Comparison of ENCODE assay signal across 14 cellular contexts in the genomic region with DNA sequence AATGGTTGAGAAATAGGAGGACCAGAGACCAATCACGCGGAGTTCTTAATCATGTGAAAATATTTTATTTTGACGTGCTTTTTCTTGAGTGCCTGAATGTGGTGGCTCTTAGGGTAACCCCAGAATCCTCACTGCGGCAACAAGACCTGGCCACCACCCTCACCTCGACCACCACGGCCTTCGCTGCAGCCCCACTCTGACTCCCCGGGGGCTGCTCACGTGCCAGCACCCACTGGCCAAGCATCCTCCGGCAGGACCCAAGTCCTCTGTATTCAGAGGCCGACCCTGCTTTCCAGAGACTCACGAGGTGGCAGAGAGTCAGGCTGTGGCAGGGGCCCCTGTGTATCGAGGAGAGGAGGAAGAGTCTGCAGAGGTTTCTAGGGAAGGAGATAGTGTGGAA.
A peak's percentile ranks its signal among the peaks of the same experiment; 100 is the strongest.
DNase-seq lines count a peak whose midpoint lies in the region; ATAC-seq and TF ChIP-seq lines count a peak whose summit lies in the region.
"Had no signal": no experiment of that assay in that cellular context is flagged by ENCODE, and none has a peak within 500 bp of the region (broad histone marks: within the 10 kb centered on the region; RNA-seq: fewer than 3 reads in every experiment).

No MANE protein-coding gene starts in this region.

- peaks cover 49 to 87% (median 79%) of the 10 kb centered on the region in 11 experiments for H3K36me3 ChIP-seq in BLaER1 treated with 17β-estradiol and CSF1 and Interleukin-3, amounts not matched to agents 10 nM and 100 nM
- peaks cover 19% of the 10 kb centered on the region for H3K36me3 ChIP-seq in CD8-positive, alpha-beta memory T cell (ENCODE audit: insufficient read depth, low read length)
- peaks cover 25 to 72% of the 10 kb centered on the region in 2 donors for H3K36me3 ChIP-seq in neuronal stem cell (replicated peaks in 1 of 2; ENCODE audit: control insufficient read depth in 2 of 2, insufficient read depth in 2 of 2, low read length in 2 of 2)
- H3K36me3 ChIP-seq in colonic mucosa = no peaks in the 10 kb centered on the region
- peaks cover 11 to 20% of the 10 kb centered on the region in 2 experiments for H3K36me3 ChIP-seq in SK-N-SH (replicated peaks in 1 of 2; ENCODE audit: control insufficient read depth in 1 of 2, insufficient read depth in 2 of 2, low read length in 1 of 2)
- H3K36me3 ChIP-seq: uterus had no signal

- intact Hi-C loops in colonic mucosa (cut with DNase I) = no loop called here

- H3F3A ChIP-seq in SK-N-SH (replicated peaks; ENCODE audit: insufficient read depth) = peaks cover 19% of the 10 kb centered on the region

- no peak overlapping the region for H2AFZ ChIP-seq in neuronal stem cell (ENCODE audit: low read length)
- no peak overlapping the region for H2AFZ ChIP-seq in SK-N-SH (ENCODE audit: low read depth)

- H3K79me2 ChIP-seq in SK-N-SH (ENCODE audit: insufficient read depth) = peaks cover 79% of the 10 kb centered on the region

- H4K8ac ChIP-seq in neuronal stem cell (ENCODE audit: low read depth, low read length) = no peak overlapping the region

- DNase-seq in CD8-positive, alpha-beta memory T cell = no peak
- no peak for DNase-seq in central memory CD8-positive, alpha-beta T cell (ENCODE audit: low spot score in 2 of 2)
- DNase-seq in neuronal stem cell (ENCODE audit: low spot score) (no peak), DMS79 (lab: John Stamatoyannopoulos, UW) (no peak), colonic mucosa (no peak), SK-N-SH (no peak)
- DNase-seq: EL, lower lobe of right lung, NCI-H2029 treated with DMSO at 0.1 percent for 48 hours, NCI-H526, SW 1271, uterus had no signal

- H3K4me1 ChIP-seq in BLaER1 treated with 17β-estradiol and CSF1 and Interleukin-3, amounts not matched to agents 10 nM and 100 nM = peaks cover 82 to 100% (median 100%) of the 10 kb centered on the region in 10 experiments
- H3K4me1 ChIP-seq in CD8-positive, alpha-beta memory T cell (ENCODE audit: insufficient read depth, low read length) = peaks cover 34% of the 10 kb centered on the region
- peaks cover 24 to 31% of the 10 kb centered on the region in 2 donors for H3K4me1 ChIP-seq in neuronal stem cell (ENCODE audit: control insufficient read depth in 2 of 2, insufficient read depth in 1 of 2, low read depth in 1 of 2, low read length in 2 of 2)
- no peaks in the 10 kb centered on the region for H3K4me1 ChIP-seq in colonic mucosa
- peaks cover 8 to 31% of the 10 kb centered on the region in 2 experiments; a peak in 3 of 4 replicates for H3K4me1 ChIP-seq in SK-N-SH (ENCODE audit: control insufficient read depth in 1 of 2, insufficient read depth in 2 of 2, low read depth in 1 of 2, low read length in 1 of 2)

- H4K91ac ChIP-seq in neuronal stem cell (ENCODE audit: low read depth, low read length, poor library complexity) = no peak overlapping the region

- H3K18ac ChIP-seq in neuronal stem cell (ENCODE audit: low read length) = no peak overlapping the region

- H2BK15ac ChIP-seq in neuronal stem cell (ENCODE audit: low read length) = no peak overlapping the region

- H2AK5ac ChIP-seq in neuronal stem cell (ENCODE audit: low read depth, low read length) = no peak overlapping the region

- CTCF ChIA-PET in CD8-positive, alpha-beta memory T cell (lab: Charles Lee) = interaction anchor here (1.1 kb wide), 1 partner anchor 10 kb away, joined by 4 read pairs; no protein-coding TSS in a partner anchor
- CTCF ChIA-PET in SK-N-SH (lab: Yijun Ruan, JAX) = interaction anchor here (1.8 kb wide), 1 partner anchor 10 kb away, joined by 8 read pairs; no protein-coding TSS in a partner anchor

- peak overlapping the region in 9 of 11 experiments; percentile 54 to 72 (median 68); a peak in 18 of 22 replicates for H3K27ac ChIP-seq in BLaER1 treated with 17β-estradiol and CSF1 and Interleukin-3, amounts not matched to agents 10 nM and 100 nM
- no peak overlapping the region for H3K27ac ChIP-seq in CD8-positive, alpha-beta memory T cell (ENCODE audit: low read depth, low read length)
- H3K27ac ChIP-seq in neuronal stem cell (replicated peaks; ENCODE audit: low read length) = no peak overlapping the region
- no peak overlapping the region for H3K27ac ChIP-seq in colonic mucosa
- no peak overlapping the region; a peak in 1 of 4 replicates for H3K27ac ChIP-seq in SK-N-SH (ENCODE audit: low read depth in 2 of 2, low read length in 1 of 2)
- H3K27ac ChIP-seq: lower lobe of right lung, uterus had no signal

- POLR2A ChIA-PET in CD8-positive, alpha-beta memory T cell (lab: Charles Lee) = no interaction called here
- POLR2A ChIA-PET in SK-N-SH (lab: Yijun Ruan, JAX) = no interaction called here

- peaks cover 99 to 100% (median 100%) of the 10 kb centered on the region in 11 experiments for H4K20me1 ChIP-seq in BLaER1 treated with 17β-estradiol and CSF1 and Interleukin-3, amounts not matched to agents 10 nM and 100 nM
- peaks cover 84% of the 10 kb centered on the region for H4K20me1 ChIP-seq in SK-N-SH (ENCODE audit: insufficient read depth)

- no peaks in the 10 kb centered on the region for H3K27me3 ChIP-seq in BLaER1 treated with 17β-estradiol and CSF1 and Interleukin-3, amounts not matched to agents 10 nM and 100 nM
- no peaks in the 10 kb centered on the region for H3K27me3 ChIP-seq in CD8-positive, alpha-beta memory T cell (ENCODE audit: insufficient read depth, low read length, poor library complexity, severe bottlenecking)
- H3K27me3 ChIP-seq in neuronal stem cell (ENCODE audit: control insufficient read depth in 3 of 3, insufficient read depth in 3 of 3, low read depth in 1 of 3, low read length in 3 of 3) (no peaks in the 10 kb centered on the region), colonic mucosa (no peaks in the 10 kb centered on the region), SK-N-SH (ENCODE audit: insufficient read depth) (no peaks in the 10 kb centered on the region)
- H3K27me3 ChIP-seq: uterus had no signal

- no peak overlapping the region for H2BK120ac ChIP-seq in neuronal stem cell (ENCODE audit: low read depth, low read length)

- no peak for ATAC-seq in central memory CD8-positive, alpha-beta T cell (replicated peaks; ENCODE audit: extremely low read depth, poor library complexity, severe bottlenecking)
- ATAC-seq: lower lobe of right lung, Panc1 had no signal

- H3K4me3 Mint-ChIP-seq in CD8-positive, alpha-beta memory T cell = no peak overlapping the region
- H3K4me3 Mint-ChIP-seq in central memory CD8-positive, alpha-beta T cell = no peak overlapping the region

- H3K36me3 Mint-ChIP-seq in CD8-positive, alpha-beta memory T cell = peaks cover 0 to 52% (median 4%) of the 10 kb centered on the region in 3 donors
- H3K36me3 Mint-ChIP-seq in central memory CD8-positive, alpha-beta T cell (ENCODE audit: insufficient read depth) = peaks cover 18% of the 10 kb centered on the region

- H3K9me3 ChIP-seq in BLaER1 treated with 17β-estradiol and CSF1 and Interleukin-3, amounts not matched to agents 10 nM and 100 nM (replicated peaks in 1 of 11) = no peaks in the 10 kb centered on the region
- no peaks in the 10 kb centered on the region for H3K9me3 ChIP-seq in CD8-positive, alpha-beta memory T cell (ENCODE audit: low read length)
- no peaks in the 10 kb centered on the region for H3K9me3 ChIP-seq in neuronal stem cell (replicated peaks in 1 of 2; ENCODE audit: control insufficient read depth in 2 of 2, insufficient read depth in 1 of 2, low read depth in 1 of 2, low read length in 2 of 2)
- no peaks in the 10 kb centered on the region for H3K9me3 ChIP-seq in colonic mucosa
- H3K9me3 ChIP-seq in SK-N-SH = no peaks in the 10 kb centered on the region
- H3K9me3 ChIP-seq: lower lobe of right lung, uterus had no signal

- no peak overlapping the region for H2BK12ac ChIP-seq in neuronal stem cell (ENCODE audit: low read length)

- H3K9me3 Mint-ChIP-seq in CD8-positive, alpha-beta memory T cell = no peaks in the 10 kb centered on the region
- H3K9me3 Mint-ChIP-seq in central memory CD8-positive, alpha-beta T cell = no peaks in the 10 kb centered on the region

- H3K4ac ChIP-seq in neuronal stem cell (ENCODE audit: low read length) = no peak overlapping the region

- peak overlapping the region; percentile 93 for H3K23ac ChIP-seq in neuronal stem cell (ENCODE audit: low read depth, low read length, poor library complexity)

- TF ChIP-seq CTCF in colonic mucosa (IDR thresholded peaks at IDR 0.05) (no peak), SK-N-SH (IDR thresholded peaks at IDR 0.05) (no peak)

- TF ChIP-seq EP300 in SK-N-SH (IDR thresholded peaks at IDR 0.05; ENCODE audit: borderline replicate concordance in 1 of 2, low read depth in 1 of 2, low read length in 1 of 2) = no peak

- H3K4me1 Mint-ChIP-seq in CD8-positive, alpha-beta memory T cell = peaks cover 47 to 71% (median 56%) of the 10 kb centered on the region in 3 donors
- peaks cover 50% of the 10 kb centered on the region for H3K4me1 Mint-ChIP-seq in central memory CD8-positive, alpha-beta T cell

- H3K27ac Mint-ChIP-seq in CD8-positive, alpha-beta memory T cell = peak overlapping the region in 5 of 8 donors; percentile 17 to 45 (median 26)
- H3K27ac Mint-ChIP-seq in central memory CD8-positive, alpha-beta T cell (ENCODE audit: low read depth) = peak overlapping the region; percentile 78

- WGBS in neuronal stem cell (ENCODE audit: extremely low coverage in 2 of 2, insufficient read length in 2 of 2, insufficient replicate concordance in 1 of 2), 2 donors = no CpG with 5 or more reads among the region's 13 CpGs
- WGBS in SK-N-SH (ENCODE audit: low lambda C conversion rate) = 96% methylated on average over 13 of the region's 13 CpGs

- no peak overlapping the region for H2BK5ac ChIP-seq in neuronal stem cell (ENCODE audit: low read length)

- no peak overlapping the region for H3K14ac ChIP-seq in neuronal stem cell (ENCODE audit: low read length)

- TF ChIP-seq RAD21 in SK-N-SH (IDR thresholded peaks at IDR 0.05; ENCODE audit: low read length) = no peak

- H3K27me3 Mint-ChIP-seq in CD8-positive, alpha-beta memory T cell = no peaks in the 10 kb centered on the region
- no peaks in the 10 kb centered on the region for H3K27me3 Mint-ChIP-seq in central memory CD8-positive, alpha-beta T cell

- H3K4me2 ChIP-seq in BLaER1 treated with 17β-estradiol and CSF1 and Interleukin-3, amounts not matched to agents 10 nM and 100 nM = peak overlapping the region; percentile 66 to 100 (median 94)
- no peak overlapping the region for H3K4me2 ChIP-seq in neuronal stem cell (ENCODE audit: insufficient read depth, low read length, poor library complexity, severe bottlenecking)
- H3K4me2 ChIP-seq in SK-N-SH = no peak overlapping the region

- peaks cover 31% of the 10 kb centered on the region for H3K79me1 ChIP-seq in neuronal stem cell (ENCODE audit: low read depth, low read length)

- H3K4me3 ChIP-seq in BLaER1 treated with 17β-estradiol and CSF1 and Interleukin-3, amounts not matched to agents 10 nM and 100 nM = peak overlapping the region in 5 of 10 experiments; percentile 43 to 61 (median 43); a peak in 6 of 20 replicates
- H3K4me3 ChIP-seq in CD8-positive, alpha-beta memory T cell (ENCODE audit: low read length) = no peak overlapping the region
- H3K4me3 ChIP-seq in neuronal stem cell (ENCODE audit: low read length in 2 of 2) (no peak overlapping the region), colonic mucosa (no peak overlapping the region), SK-N-SH (ENCODE audit: low read depth in 2 of 2, low read length in 1 of 2) (no peak overlapping the region)
- H3K4me3 ChIP-seq: lower lobe of right lung, uterus had no signal

- H3K9ac ChIP-seq in BLaER1 treated with 17β-estradiol and CSF1 and Interleukin-3, amounts not matched to agents 10 nM and 100 nM = peak overlapping the region in 10 of 11 experiments; percentile 18 to 74 (median 63); a peak in 16 of 22 replicates
- H3K9ac ChIP-seq in neuronal stem cell (ENCODE audit: low read depth, low read length, poor library complexity) (peak overlapping the region; percentile 60), colonic mucosa (ENCODE audit: low read depth in 2 of 2, low read length in 2 of 2) (no peak overlapping the region), SK-N-SH (no peak overlapping the region)

- H3K9me2 ChIP-seq in SK-N-SH = no peaks in the 10 kb centered on the region

Comparison
In these comparisons a context has a peak if more than half of its experiments do, and no peak if none do; other contexts are left out.
1. H3K27ac ChIP-seq: peak in BLaER1 treated with 17β-estradiol and CSF1 and Interleukin-3, amounts not matched to agents 10 nM and 100 nM (9 of 11); none in CD8-positive, alpha-beta memory T cell (single experiment), neuronal stem cell (single experiment), colonic mucosa (single experiment) and SK-N-SH (0 of 2).
2. H3K4me2 ChIP-seq: peak in BLaER1 treated with 17β-estradiol and CSF1 and Interleukin-3, amounts not matched to agents 10 nM and 100 nM (11 of 11); none in neuronal stem cell (single experiment) and SK-N-SH (single experiment).
3. H3K9ac ChIP-seq: peak in BLaER1 treated with 17β-estradiol and CSF1 and Interleukin-3, amounts not matched to agents 10 nM and 100 nM (10 of 11) and neuronal stem cell (single experiment); none in colonic mucosa (0 of 2) and SK-N-SH (single experiment).